16 cellular contexts compared by ENCODE assay signal in the genomic region with DNA sequence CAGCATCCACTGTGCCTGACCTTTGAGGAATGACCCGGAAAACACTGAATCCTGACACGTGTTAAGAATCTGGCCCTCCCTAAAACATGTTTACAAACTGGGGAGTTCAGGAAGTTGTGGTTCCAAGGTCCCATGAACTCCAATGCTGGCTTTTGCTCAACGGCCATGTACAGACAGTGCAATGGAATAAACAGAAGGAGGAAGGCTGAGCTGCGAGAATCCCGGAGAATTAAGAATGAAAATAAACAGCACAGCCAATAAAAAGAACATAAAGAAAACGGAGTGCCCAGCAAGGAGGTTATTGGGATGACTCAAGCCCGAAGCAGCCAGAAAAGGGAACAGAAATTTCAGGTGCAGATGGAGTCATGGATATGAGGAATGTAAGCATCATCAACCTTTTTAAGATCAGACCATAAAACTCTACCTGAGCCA. TPM values are rescaled to one million over a fixed set of nuclear protein-coding genes. Genes with fewer than 3 reads are reported as not detected.
DNase-seq lines count a peak whose midpoint lies in the region; ATAC-seq lines count a peak whose summit lies in the region.
"Had no signal": no experiment of that assay in that cellular context is flagged by ENCODE, and none has a peak within 500 bp of the region (broad histone marks: within the 10 kb centered on the region; RNA-seq: fewer than 3 reads in every experiment).

No MANE protein-coding gene starts in this region.

- H3K4me3 Mint-ChIP-seq in activated T-cell treated with anti-CD3 and anti-CD28 coated beads, Interleukin-2, amount 50 U/mL, for 72 hours = peak overlapping the region; percentile 90
- peak overlapping the region; percentile 94 to 99 for H3K4me3 Mint-ChIP-seq in effector memory CD8-positive, alpha-beta T cell
- H3K4me3 Mint-ChIP-seq in stimulated activated effector memory CD8-positive, alpha-beta T cell treated with anti-CD3 and anti-CD28 coated beads, Interleukin-12 subunit alpha, Interleukin-12 subunit beta, amount 100 ng/mL, for 72 hours = peak overlapping the region; percentile 89

- no peak for DNase-seq in activated T-cell treated with anti-CD3 and anti-CD28 coated beads, Interleukin-2, amount 50 U/mL, for 72 hours
- no peak for DNase-seq in activated T-cell treated with anti-CD3 and anti-CD28 coated beads, Interleukin-2, amount 50 U/mL, for 48 hours
- DNase-seq in SK-N-MC (ENCODE audit: low read depth, low spot score) (no peak), anterior cingulate cortex (lab: John Stamatoyannopoulos, UW) (no peak), NCI-H2196 (lab: John Stamatoyannopoulos, UW; ENCODE audit: unreplicated experiment) (no peak)
- no peak for DNase-seq in effector memory CD8-positive, alpha-beta T cell
- DNase-seq in stimulated activated effector memory CD8-positive, alpha-beta T cell treated with anti-CD3 and anti-CD28 coated beads, Interleukin-12 subunit alpha, Interleukin-12 subunit beta, amount 100 ng/mL, for 72 hours (ENCODE audit: low spot score in 2 of 2) = no peak
- DNase-seq: aorta, foreskin fibroblast, Kasumi-1, mesenchymal stem cell, NCI-H524, ovary, substantia nigra, T-helper 9 cell had no signal

- H3K36me3 Mint-ChIP-seq in activated T-cell treated with anti-CD3 and anti-CD28 coated beads, Interleukin-2, amount 50 U/mL, for 72 hours (ENCODE audit: insufficient read depth in 2 of 2) = peaks cover 2% of the 10 kb centered on the region in 2 donors
- H3K36me3 Mint-ChIP-seq in effector memory CD8-positive, alpha-beta T cell (ENCODE audit: insufficient read depth) = peaks cover 98% of the 10 kb centered on the region
- H3K36me3 Mint-ChIP-seq in stimulated activated effector memory CD8-positive, alpha-beta T cell treated with anti-CD3 and anti-CD28 coated beads, Interleukin-12 subunit alpha, Interleukin-12 subunit beta, amount 100 ng/mL, for 72 hours = peaks cover 92% of the 10 kb centered on the region

- no peak overlapping the region for H3K9ac ChIP-seq in SK-N-MC (ENCODE audit: insufficient read length)

- H3K27ac Mint-ChIP-seq in activated T-cell treated with anti-CD3 and anti-CD28 coated beads, Interleukin-2, amount 50 U/mL, for 72 hours = peak overlapping the region; percentile 97
- peak overlapping the region; percentile 98 to 99 for H3K27ac Mint-ChIP-seq in effector memory CD8-positive, alpha-beta T cell
- peak overlapping the region; percentile 95 for H3K27ac Mint-ChIP-seq in stimulated activated effector memory CD8-positive, alpha-beta T cell treated with anti-CD3 and anti-CD28 coated beads, Interleukin-12 subunit alpha, Interleukin-12 subunit beta, amount 100 ng/mL, for 72 hours

- no peaks in the 10 kb centered on the region for H3K27me3 Mint-ChIP-seq in activated T-cell treated with anti-CD3 and anti-CD28 coated beads, Interleukin-2, amount 50 U/mL, for 72 hours (ENCODE audit: low read depth)
- no peaks in the 10 kb centered on the region for H3K27me3 Mint-ChIP-seq in effector memory CD8-positive, alpha-beta T cell

- H3K4me1 Mint-ChIP-seq in activated T-cell treated with anti-CD3 and anti-CD28 coated beads, Interleukin-2, amount 50 U/mL, for 72 hours (ENCODE audit: low read depth) = peaks cover 98% of the 10 kb centered on the region
- peaks cover 89 to 92% of the 10 kb centered on the region in 2 donors for H3K4me1 Mint-ChIP-seq in effector memory CD8-positive, alpha-beta T cell (ENCODE audit: low read depth in 2 of 2)
- H3K4me1 Mint-ChIP-seq in stimulated activated effector memory CD8-positive, alpha-beta T cell treated with anti-CD3 and anti-CD28 coated beads, Interleukin-12 subunit alpha, Interleukin-12 subunit beta, amount 100 ng/mL, for 72 hours = peaks cover 99% of the 10 kb centered on the region

- H3K36me3 ChIP-seq in SK-N-MC (ENCODE audit: insufficient read depth, low read length) = peaks cover 100% of the 10 kb centered on the region
- H3K36me3 ChIP-seq: ovary had no signal

- ATAC-seq in activated T-cell treated with anti-CD3 and anti-CD28 coated beads, Interleukin-2, amount 50 U/mL, for 72 hours (replicated peaks in 1 of 2) = no peak
- ATAC-seq in effector memory CD8-positive, alpha-beta T cell (replicated peaks) = no peak
- ATAC-seq in stimulated activated effector memory CD8-positive, alpha-beta T cell treated with anti-CD3 and anti-CD28 coated beads, Interleukin-12 subunit alpha, Interleukin-12 subunit beta, amount 100 ng/mL, for 72 hours = no peak
- no peak for ATAC-seq in GM18867 (IDR thresholded peaks at IDR 0.05; ENCODE audit: unreplicated experiment)

- no peaks in the 10 kb centered on the region for H3K9me3 ChIP-seq in SK-N-MC (ENCODE audit: low read depth, low read length)
- H3K9me3 ChIP-seq: ovary had no signal

- no peaks in the 10 kb centered on the region for H3K9me3 Mint-ChIP-seq in activated T-cell treated with anti-CD3 and anti-CD28 coated beads, Interleukin-2, amount 50 U/mL, for 72 hours
- H3K9me3 Mint-ChIP-seq in effector memory CD8-positive, alpha-beta T cell = no peaks in the 10 kb centered on the region
- no peaks in the 10 kb centered on the region for H3K9me3 Mint-ChIP-seq in stimulated activated effector memory CD8-positive, alpha-beta T cell treated with anti-CD3 and anti-CD28 coated beads, Interleukin-12 subunit alpha, Interleukin-12 subunit beta, amount 100 ng/mL, for 72 hours

- H3K27ac ChIP-seq in SK-N-MC = peak overlapping the region; percentile 88
- H3K27ac ChIP-seq: ovary had no signal

- H3K4me3 ChIP-seq in SK-N-MC = 0 out of 2 replicates have a peak overlapping the region, but pooled peaks have one; percentile 10
- H3K4me3 ChIP-seq: ovary had no signal

RNA-seq across cellular contexts. Expression of a gene that starts 32.3 kb away (rescaled TPM):
- total RNA-seq in activated T-cell treated with anti-CD3 and anti-CD28 coated beads, Interleukin-2, amount 50 U/mL, for 72 hours = 10 to 100 TPM; 54.4 to 58.0 TPM
